17 cellular contexts compared by ENCODE assay signal in the genomic region with DNA sequence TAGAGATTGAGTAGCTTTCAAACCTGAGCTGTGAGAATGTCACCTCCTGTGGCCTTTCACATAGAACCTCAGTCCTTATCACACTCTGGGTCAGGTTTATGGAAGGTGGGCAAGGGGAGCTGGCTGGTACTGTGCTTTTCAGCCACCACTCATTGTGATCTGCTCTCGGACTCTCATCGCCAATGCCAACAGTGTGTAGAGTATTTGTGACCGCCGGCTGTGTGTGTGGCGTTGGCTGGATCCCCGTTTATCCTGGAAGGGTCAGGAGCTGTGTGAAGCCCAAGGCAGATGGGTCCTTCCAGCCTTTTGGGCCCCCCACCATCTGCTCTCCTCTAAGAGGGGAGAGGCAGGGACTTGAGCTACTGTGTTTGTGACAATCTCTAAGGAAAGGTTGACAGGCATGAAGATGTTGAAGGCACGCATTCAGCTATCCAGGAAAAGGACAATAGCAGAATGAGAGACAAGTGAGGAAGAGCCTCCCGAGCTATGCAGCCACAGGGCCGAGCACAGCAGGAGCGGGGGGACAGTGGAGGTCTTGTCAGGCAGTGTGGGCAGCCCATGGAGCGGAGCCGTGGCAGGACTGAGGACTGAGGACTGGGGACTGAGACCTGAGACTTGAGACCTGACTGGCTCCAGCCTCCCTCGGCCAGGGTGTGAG.
DNase-seq lines count a peak whose midpoint lies in the region; ATAC-seq and TF ChIP-seq lines count a peak whose summit lies in the region.
"Had no signal": no experiment of that assay in that cellular context is flagged by ENCODE, and none has a peak within 500 bp of the region (broad histone marks: within the 10 kb centered on the region; RNA-seq: fewer than 3 reads in every experiment).

No MANE protein-coding gene starts in this region.

- no peak overlapping the region for H4K91ac ChIP-seq in neuronal stem cell (ENCODE audit: low read depth, low read length, poor library complexity)

- H3K23ac ChIP-seq in neuronal stem cell (ENCODE audit: low read depth, low read length, poor library complexity) = peak overlapping the region; percentile 59

- H3K14ac ChIP-seq in neuronal stem cell (ENCODE audit: low read length) = peak overlapping the region; percentile 11

- H3K9me3 ChIP-seq in esophagus muscularis mucosa (no peaks in the 10 kb centered on the region), neuronal stem cell (replicated peaks in 1 of 2; ENCODE audit: control insufficient read depth in 2 of 2, insufficient read depth in 1 of 2, low read depth in 1 of 2, low read length in 2 of 2) (peaks cover 0 to 4% of the 10 kb centered on the region in 2 donors)
- H3K9me3 ChIP-seq: BLaER1 treated with 17β-estradiol and CSF1 and Interleukin-3, amounts not matched to agents 10 nM and 100 nM; Peyer's patch had no signal

- ATAC-seq in natural killer cell treated with Interleukin-12 subunit alpha and Interleukin-12 subunit beta and Interleukin-15 and Interleukin-18, amount 100 ng/mL, for 72 hours = peak; percentile 17 to 48
- no peak for ATAC-seq in natural killer cell
- no peak for ATAC-seq in GM21423 (IDR thresholded peaks at IDR 0.05; ENCODE audit: unreplicated experiment)

- no peak overlapping the region for H3K4me3 Mint-ChIP-seq in natural killer cell treated with Interleukin-12 subunit alpha and Interleukin-12 subunit beta and Interleukin-15 and Interleukin-18, amount 100 ng/mL, for 72 hours
- H3K4me3 Mint-ChIP-seq in natural killer cell = no peak overlapping the region
- H3K4me3 Mint-ChIP-seq: CD8-positive, alpha-beta memory T cell had no signal

- no peak for TF ChIP-seq POLR2A in esophagus muscularis mucosa (IDR thresholded peaks at IDR 0.05; ENCODE audit: low read depth)

- H3K27me3 Mint-ChIP-seq in natural killer cell treated with Interleukin-12 subunit alpha and Interleukin-12 subunit beta and Interleukin-15 and Interleukin-18, amount 100 ng/mL, for 72 hours = peaks cover 15 to 30% of the 10 kb centered on the region in 2 donors
- H3K27me3 Mint-ChIP-seq in natural killer cell (ENCODE audit: low read depth in 2 of 2) = peaks cover 13 to 14% of the 10 kb centered on the region in 2 donors
- H3K27me3 Mint-ChIP-seq: CD8-positive, alpha-beta memory T cell had no signal

- H3K36me3 ChIP-seq in esophagus muscularis mucosa (no peaks in the 10 kb centered on the region), neuronal stem cell (replicated peaks in 1 of 2; ENCODE audit: control insufficient read depth in 2 of 2, insufficient read depth in 2 of 2, low read length in 2 of 2) (no peaks in the 10 kb centered on the region)
- H3K36me3 ChIP-seq: BLaER1 treated with 17β-estradiol and CSF1 and Interleukin-3, amounts not matched to agents 10 nM and 100 nM; Peyer's patch had no signal

- H3K9me3 Mint-ChIP-seq in natural killer cell treated with Interleukin-12 subunit alpha and Interleukin-12 subunit beta and Interleukin-15 and Interleukin-18, amount 100 ng/mL, for 72 hours = no peaks in the 10 kb centered on the region
- no peaks in the 10 kb centered on the region for H3K9me3 Mint-ChIP-seq in natural killer cell

- H3K4me3 ChIP-seq in esophagus muscularis mucosa = no peak overlapping the region
- H3K4me3 ChIP-seq in neuronal stem cell (ENCODE audit: low read length in 2 of 2) = peak overlapping the region in 1 of 2 donors; percentile 67
- H3K4me3 ChIP-seq: BLaER1 treated with 17β-estradiol and CSF1 and Interleukin-3, amounts not matched to agents 10 nM and 100 nM; Peyer's patch had no signal

- H3K27ac ChIP-seq in esophagus muscularis mucosa (replicated peaks in 1 of 4) (no peak overlapping the region), neuronal stem cell (replicated peaks; ENCODE audit: low read length) (no peak overlapping the region)
- H3K27ac ChIP-seq: Peyer's patch had no signal

- no peaks in the 10 kb centered on the region for H3K79me1 ChIP-seq in neuronal stem cell (ENCODE audit: low read depth, low read length)

- peak overlapping the region; percentile 68 for H2AK5ac ChIP-seq in neuronal stem cell (ENCODE audit: low read depth, low read length)

- H3K4me1 ChIP-seq in esophagus muscularis mucosa = no peaks in the 10 kb centered on the region
- peaks cover 0 to 9% of the 10 kb centered on the region in 2 donors for H3K4me1 ChIP-seq in neuronal stem cell (ENCODE audit: control insufficient read depth in 2 of 2, insufficient read depth in 1 of 2, low read depth in 1 of 2, low read length in 2 of 2)
- H3K4me1 ChIP-seq: Peyer's patch had no signal

- TF ChIP-seq CTCF in natural killer cell (IDR thresholded peaks at IDR 0.05) (no peak), esophagus muscularis mucosa (IDR thresholded peaks at IDR 0.05) (no peak)

- no peaks in the 10 kb centered on the region for H3K4me1 Mint-ChIP-seq in natural killer cell treated with Interleukin-12 subunit alpha and Interleukin-12 subunit beta and Interleukin-15 and Interleukin-18, amount 100 ng/mL, for 72 hours (ENCODE audit: low read depth in 2 of 2)
- no peaks in the 10 kb centered on the region for H3K4me1 Mint-ChIP-seq in natural killer cell
- H3K4me1 Mint-ChIP-seq: CD8-positive, alpha-beta memory T cell had no signal

- H3K4me2 ChIP-seq in neuronal stem cell (ENCODE audit: insufficient read depth, low read length, poor library complexity, severe bottlenecking) = no peak overlapping the region

- no peak for TF ChIP-seq EP300 in esophagus muscularis mucosa (IDR thresholded peaks at IDR 0.05)

- peak overlapping the region; percentile 77 for H4K8ac ChIP-seq in neuronal stem cell (ENCODE audit: low read depth, low read length)

- no peak overlapping the region for H2BK5ac ChIP-seq in neuronal stem cell (ENCODE audit: low read length)

- peak overlapping the region; percentile 92 for H3K18ac ChIP-seq in neuronal stem cell (ENCODE audit: low read length)

- peak overlapping the region; percentile 29 for H2BK15ac ChIP-seq in neuronal stem cell (ENCODE audit: low read length)

- peak overlapping the region; percentile 35 for H2AFZ ChIP-seq in neuronal stem cell (ENCODE audit: low read length)

- H3K27ac Mint-ChIP-seq in natural killer cell treated with Interleukin-12 subunit alpha and Interleukin-12 subunit beta and Interleukin-15 and Interleukin-18, amount 100 ng/mL, for 72 hours = no peak overlapping the region
- no peak overlapping the region for H3K27ac Mint-ChIP-seq in natural killer cell
- H3K27ac Mint-ChIP-seq: CD8-positive, alpha-beta memory T cell had no signal

- H2BK120ac ChIP-seq in neuronal stem cell (ENCODE audit: low read depth, low read length) = no peak overlapping the region

- no peak overlapping the region for H3K4ac ChIP-seq in neuronal stem cell (ENCODE audit: low read length)

- H3K36me3 Mint-ChIP-seq in natural killer cell treated with Interleukin-12 subunit alpha and Interleukin-12 subunit beta and Interleukin-15 and Interleukin-18, amount 100 ng/mL, for 72 hours = no peaks in the 10 kb centered on the region
- no peaks in the 10 kb centered on the region for H3K36me3 Mint-ChIP-seq in natural killer cell

- DNase-seq in natural killer cell treated with Interleukin-12 subunit alpha and Interleukin-12 subunit beta and Interleukin-15 and Interleukin-18, amount 100 ng/mL, for 72 hours (ENCODE audit: low spot score) = no peak
- no peak for DNase-seq in natural killer cell
- DNase-seq in esophagus muscularis mucosa (ENCODE audit: extremely low spot score) = peak; percentile 89
- DNase-seq in neuronal stem cell (ENCODE audit: low spot score) = no peak
- no peak for DNase-seq in activated CD8-positive, alpha-beta memory T cell treated with anti-CD3 and anti-CD28 coated beads, Interleukin-2, amount 50 U/mL, for 48 hours
- no peak for DNase-seq in NCI-H1417 treated with DMSO at 0.1 percent for 48 hours (lab: John Stamatoyannopoulos, UW)
- DNase-seq in NCI-H446 (lab: John Stamatoyannopoulos, UW) = no peak
- DNase-seq: CD8-positive, alpha-beta memory T cell; DND-41; KBM-7; MV-4-11; NCI-H1417; NCI-H2029; NCI-H2171 treated with DMSO at 0.1 percent for 48 hours; Peyer's patch had no signal

- WGBS in esophagus muscularis mucosa = 90% methylated on average over 13 of the region's 13 CpGs
- no CpG with 5 or more reads among the region's 13 CpGs for WGBS in neuronal stem cell (ENCODE audit: extremely low coverage in 2 of 2, insufficient read length in 2 of 2, insufficient replicate concordance in 1 of 2), 2 donors

- H3K9ac ChIP-seq in neuronal stem cell (ENCODE audit: low read depth, low read length, poor library complexity) = peak overlapping the region; percentile 64
- H3K9ac ChIP-seq: BLaER1 treated with 17β-estradiol and CSF1 and Interleukin-3, amounts not matched to agents 10 nM and 100 nM had no signal

- intact Hi-C loops in natural killer cell (cut with micrococcal nuclease) (no loop called here), esophagus muscularis mucosa (cut with DNase I) (no loop called here)

- H3K27me3 ChIP-seq in esophagus muscularis mucosa (peaks cover 0 to 6% (median 0%) of the 10 kb centered on the region in 4 donors), neuronal stem cell (ENCODE audit: control insufficient read depth in 3 of 3, insufficient read depth in 3 of 3, low read depth in 1 of 3, low read length in 3 of 3) (peaks cover 0 to 3% (median 0%) of the 10 kb centered on the region in 3 experiments)
- H3K27me3 ChIP-seq: BLaER1 treated with 17β-estradiol and CSF1 and Interleukin-3, amounts not matched to agents 10 nM and 100 nM; Peyer's patch had no signal

- H2BK12ac ChIP-seq in neuronal stem cell (ENCODE audit: low read length) = peak overlapping the region; percentile 16

Comparison
In these comparisons a context has a peak if more than half of its experiments do, and no peak if none do; other contexts are left out.
1. ATAC-seq: peak in natural killer cell treated with Interleukin-12 subunit alpha and Interleukin-12 subunit beta and Interleukin-15 and Interleukin-18, amount 100 ng/mL, for 72 hours (2 of 2); none in natural killer cell (0 of 3) and GM21423 (single experiment).